32 cellular contexts compared by ENCODE assay signal in the genomic region with DNA sequence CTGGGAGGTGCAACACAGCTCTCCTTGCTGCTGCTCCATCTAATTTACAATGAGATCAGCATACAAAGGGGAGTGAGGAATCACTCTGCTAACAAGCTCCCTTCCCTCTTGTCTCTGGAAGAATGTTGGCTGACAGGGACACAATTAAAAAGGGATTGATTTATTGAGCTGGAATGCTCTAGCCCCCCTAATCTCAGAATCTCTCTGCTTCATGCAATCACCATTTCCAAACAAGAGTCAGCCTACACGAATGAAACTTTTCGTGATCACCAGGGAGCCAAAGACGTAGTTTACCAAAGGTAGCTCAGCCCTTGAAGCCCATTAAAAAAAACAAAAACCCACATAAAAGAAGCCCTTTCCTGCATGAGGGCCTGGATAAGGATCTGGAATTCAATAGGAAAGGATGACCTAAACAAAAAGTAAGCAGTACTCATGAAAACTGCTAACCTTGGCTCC.
A peak's percentile ranks its signal among the peaks of the same experiment; 100 is the strongest.
DNase-seq lines count a peak whose midpoint lies in the region; ATAC-seq and TF ChIP-seq lines count a peak whose summit lies in the region.
"Had no signal": no experiment of that assay in that cellular context is flagged by ENCODE, and none has a peak within 500 bp of the region (broad histone marks: within the 10 kb centered on the region; RNA-seq: fewer than 3 reads in every experiment).

No MANE protein-coding gene starts in this region.

- peak overlapping the region; percentile 70 for H3K27ac Mint-ChIP-seq in mesothelial cell of epicardium
- H3K27ac Mint-ChIP-seq: activated B cell treated with CpG ODN at 0.5 μM for 24 hours; B cell; CD8-positive, alpha-beta memory T cell had no signal

- H3K4me1 Mint-ChIP-seq in mesothelial cell of epicardium = peaks cover 39% of the 10 kb centered on the region
- H3K4me1 Mint-ChIP-seq: activated B cell treated with CpG ODN at 0.5 μM for 24 hours; B cell; CD8-positive, alpha-beta memory T cell had no signal

- H3K9me3 ChIP-seq in ectodermal cell (ENCODE audit: control insufficient read depth, low read length) = no peaks in the 10 kb centered on the region
- H3K9me3 ChIP-seq in breast epithelium = no peaks in the 10 kb centered on the region
- H3K9me3 ChIP-seq: upper lobe of right lung had no signal

- H3K27me3 ChIP-seq in ectodermal cell (ENCODE audit: control insufficient read depth, insufficient read depth, low read length, poor library complexity, severe bottlenecking) (no peaks in the 10 kb centered on the region), breast epithelium (no peaks in the 10 kb centered on the region)
- H3K27me3 ChIP-seq: foreskin keratinocyte, upper lobe of right lung had no signal

- TF ChIP-seq CTCF in mesothelial cell of epicardium (IDR thresholded peaks at IDR 0.05; ENCODE audit: unreplicated experiment) (no peak), breast epithelium (IDR thresholded peaks at IDR 0.05) (no peak)

- ATAC-seq in HG02840 (IDR thresholded peaks at IDR 0.05; ENCODE audit: low FRiP score, unreplicated experiment) = no peak
- ATAC-seq in GM21447 (IDR thresholded peaks at IDR 0.05; ENCODE audit: unreplicated experiment) = no peak
- ATAC-seq: foreskin keratinocyte, HepG2, upper lobe of right lung had no signal

- H3K36me3 ChIP-seq in ectodermal cell (ENCODE audit: control insufficient read depth, insufficient read depth, low read length) = no peaks in the 10 kb centered on the region
- H3K36me3 ChIP-seq in breast epithelium = no peaks in the 10 kb centered on the region
- H3K36me3 ChIP-seq: upper lobe of right lung had no signal

- peak overlapping the region; percentile 68 for H3K27ac ChIP-seq in ectodermal cell (ENCODE audit: insufficient read depth, low read depth, low read length, poor library complexity, severe bottlenecking)
- no peak overlapping the region for H3K27ac ChIP-seq in breast epithelium
- H3K27ac ChIP-seq: foreskin keratinocyte, upper lobe of right lung had no signal

- no peak for TF ChIP-seq POLR2A in breast epithelium (IDR thresholded peaks at IDR 0.05)

- 30 to 37% methylated on average over 3 of the region's 3 CpGs for WGBS in ectodermal cell, 2 experiments

- DNase-seq in A172 (ENCODE audit: low spot score) = peak; percentile 26
- DNase-seq in M059J (ENCODE audit: low read depth) = peak; percentile 78
- DNase-seq in mesothelial cell of epicardium (ENCODE audit: low spot score in 2 of 2, unreplicated experiment in 2 of 2) = no peak
- no peak for DNase-seq in ACHN
- no peak for DNase-seq in breast epithelium (ENCODE audit: low spot score in 2 of 2)
- DNase-seq: activated B cell treated with CpG ODN at 0.5 μM for 24 hours; activated CD4-positive, alpha-beta T cell treated with anti-CD3 and anti-CD28 coated beads, Interleukin-2, amount 50 U/mL, for 4 hours; activated naive CD4-positive, alpha-beta T cell treated with anti-CD3 and anti-CD28 coated beads, Interleukin-2, amount 50 U/mL, for 16 hours; CD8-positive, alpha-beta memory T cell; central memory CD4-positive, alpha-beta T cell; effector CD4-positive, alpha-beta T cell; erythroblast; foreskin keratinocyte; GDM1; GOT3; Kasumi-1; NCI-H1048; NCI-H187; NCI-H345; NCI-H748 treated with DMSO at 0.1 percent for 48 hours; nucleus accumbens; SHP77 treated with DMSO at 0.1 percent for 48 hours; small intestine; stimulated activated CD4-positive, alpha-beta T cell treated with anti-CD3 and anti-CD28 coated beads, Interleukin-2, amount 100 ng/mL, for 24 hours; T1000; upper lobe of right lung had no signal

- no peaks in the 10 kb centered on the region for H3K27me3 Mint-ChIP-seq in mesothelial cell of epicardium (ENCODE audit: low read depth)
- H3K27me3 Mint-ChIP-seq: activated B cell treated with CpG ODN at 0.5 μM for 24 hours, B cell had no signal

- H3K4me3 Mint-ChIP-seq in mesothelial cell of epicardium = no peak overlapping the region
- H3K4me3 Mint-ChIP-seq: activated B cell treated with CpG ODN at 0.5 μM for 24 hours; B cell; CD8-positive, alpha-beta memory T cell had no signal

- intact Hi-C loops in breast epithelium (cut with DNase I; ENCODE audit: low total_unique reads) = no loop called here

- peaks cover 17% of the 10 kb centered on the region for H3K4me1 ChIP-seq in ectodermal cell (ENCODE audit: control insufficient read depth, insufficient read depth, low read length)
- H3K4me1 ChIP-seq in breast epithelium = no peaks in the 10 kb centered on the region
- H3K4me1 ChIP-seq: foreskin keratinocyte, upper lobe of right lung had no signal

- peaks cover 3% of the 10 kb centered on the region for H3K9me3 Mint-ChIP-seq in mesothelial cell of epicardium
- H3K9me3 Mint-ChIP-seq: activated B cell treated with CpG ODN at 0.5 μM for 24 hours; CD8-positive, alpha-beta memory T cell had no signal

- H3K4me3 ChIP-seq in ectodermal cell (ENCODE audit: insufficient read depth, low read depth, low read length) (no peak overlapping the region), breast epithelium (no peak overlapping the region)
- H3K4me3 ChIP-seq: lung, upper lobe of right lung had no signal

- in situ Hi-C loops in ACHN (cut with HindIII; ENCODE audit: low pct_ligation_motif_present, low pct_unique_long_range_greater_than_20kb, low sequenced_read_pairs) = no loop called here

- no peaks in the 10 kb centered on the region for H3K36me3 Mint-ChIP-seq in mesothelial cell of epicardium
- H3K36me3 Mint-ChIP-seq: CD8-positive, alpha-beta memory T cell had no signal

Comparison
In these comparisons a context has a peak if more than half of its experiments do, and no peak if none do; other contexts are left out.
1. DNase-seq: peak in A172 (single experiment) and M059J (single experiment); none in mesothelial cell of epicardium (0 of 2), ACHN (single experiment) and breast epithelium (0 of 2).